18 cellular contexts compared by ENCODE assay signal in genomic region chr3:127492426-127492825, GRCh38.
DNase-seq lines count a peak whose midpoint lies in the region; ATAC-seq and TF ChIP-seq lines count a peak whose summit lies in the region.
"Had no signal": no experiment of that assay in that cellular context is flagged by ENCODE, and none has a peak within 500 bp of the region (broad histone marks: within the 10 kb centered on the region; RNA-seq: fewer than 3 reads in every experiment).

No MANE protein-coding gene starts in this region.

- H3K9ac ChIP-seq in PC-3 (ENCODE audit: low read length): no peak overlapping the region
- H3K9ac ChIP-seq: BLaER1 treated with 17β-estradiol and CSF1 and Interleukin-3, amounts not matched to agents 10 nM and 100 nM had no signal

- H3K27ac Mint-ChIP-seq in osteocyte (ENCODE audit: unreplicated experiment): no peak overlapping the region
- H3K27ac Mint-ChIP-seq: B cell; CD4-positive, CD25-positive, alpha-beta regulatory T cell; CD8-positive, alpha-beta memory T cell had no signal

- H3K9me3 ChIP-seq in right atrium auricular region (no peaks in the 10 kb centered on the region), right cardiac atrium (ENCODE audit: control insufficient read depth, low read length) (no peaks in the 10 kb centered on the region), esophagus muscularis mucosa (no peaks in the 10 kb centered on the region), PC-3 (ENCODE audit: low read length) (no peaks in the 10 kb centered on the region)

- H3K36me3 ChIP-seq in right atrium auricular region (no peaks in the 10 kb centered on the region), esophagus muscularis mucosa (no peaks in the 10 kb centered on the region), PC-3 (ENCODE audit: low read depth, low read length) (no peaks in the 10 kb centered on the region)
- H3K36me3 ChIP-seq: BLaER1 treated with 17β-estradiol and CSF1 and Interleukin-3, amounts not matched to agents 10 nM and 100 nM had no signal

- POLR2A ChIA-PET in PC-3 (lab: Charles Lee; ENCODE audit: unreplicated experiment): no interaction called here

- H3K4me2 ChIP-seq in PC-3 (ENCODE audit: low read length): no peak overlapping the region
- H3K4me2 ChIP-seq: BLaER1 treated with 17β-estradiol and CSF1 and Interleukin-3, amounts not matched to agents 10 nM and 100 nM had no signal

- BruUV-seq in PC-3 (replicated peaks; lab: Mats Ljungman, UMichigan): no TSS peak

- H3K9me2 ChIP-seq in PC-3 (replicated peaks; ENCODE audit: low read length): no peaks in the 10 kb centered on the region

- no peak overlapping the region for H2AFZ ChIP-seq in PC-3 (ENCODE audit: low read length)

- WGBS in right cardiac atrium: 81% methylated on average over 2 of the region's 2 CpGs
- no CpG with 5 or more reads among the region's 2 CpGs for WGBS in esophagus muscularis mucosa

- H3K27me3 Mint-ChIP-seq in osteocyte (ENCODE audit: unreplicated experiment): peaks cover 18% of the 10 kb centered on the region
- H3K27me3 Mint-ChIP-seq: CD4-positive, CD25-positive, alpha-beta regulatory T cell had no signal

- no peak overlapping the region for H3K4me3 ChIP-seq in right atrium auricular region
- no peak overlapping the region for H3K4me3 ChIP-seq in right cardiac atrium (ENCODE audit: low read length)
- no peak overlapping the region for H3K4me3 ChIP-seq in esophagus muscularis mucosa
- no peak overlapping the region for H3K4me3 ChIP-seq in PC-3 (ENCODE audit: low read length)
- H3K4me3 ChIP-seq: BLaER1 treated with 17β-estradiol and CSF1 and Interleukin-3, amounts not matched to agents 10 nM and 100 nM; GM12878 had no signal

- H3K4me1 ChIP-seq in right atrium auricular region (no peaks in the 10 kb centered on the region), right cardiac atrium (ENCODE audit: control insufficient read depth, insufficient read depth, low read length) (no peaks in the 10 kb centered on the region), esophagus muscularis mucosa (no peaks in the 10 kb centered on the region), PC-3 (ENCODE audit: insufficient read depth, low read length) (no peaks in the 10 kb centered on the region)

- H3K79me2 ChIP-seq in PC-3 (ENCODE audit: low read length): no peaks in the 10 kb centered on the region

- intact Hi-C loops in right cardiac atrium (cut with DNase I) (no loop called here), esophagus muscularis mucosa (cut with DNase I) (no loop called here), PC-3 (cut with micrococcal nuclease) (no loop called here)

- H3K27ac ChIP-seq in right atrium auricular region: no peak overlapping the region
- no peak overlapping the region for H3K27ac ChIP-seq in right cardiac atrium (ENCODE audit: low read length)
- H3K27ac ChIP-seq in esophagus muscularis mucosa (replicated peaks in 1 of 4): no peak overlapping the region
- H3K27ac ChIP-seq in PC-3 (ENCODE audit: low read length): no peak overlapping the region
- H3K27ac ChIP-seq: BLaER1 treated with 17β-estradiol and CSF1 and Interleukin-3, amounts not matched to agents 10 nM and 100 nM had no signal

- DNase-seq in right atrium auricular region (ENCODE audit: low spot score) (peak; percentile 9), right cardiac atrium (no peak), esophagus muscularis mucosa (ENCODE audit: extremely low spot score) (peak; percentile 85), osteocyte (ENCODE audit: extremely low spot score, unreplicated experiment) (peak; percentile 70), PC-3 (no peak), islet precursor cell (no peak)
- DNase-seq: CD4-positive, CD25-positive, alpha-beta regulatory T cell; CD8-positive, alpha-beta memory T cell; COR-L47; DMS 273 treated with DMSO at 0.1 percent for 48 hours; DMS53; DND-41; EL; HCEC 1CT; IMR-90 had no signal

- H3K27me3 ChIP-seq in right atrium auricular region (no peaks in the 10 kb centered on the region), right cardiac atrium (ENCODE audit: control insufficient read depth, insufficient read depth) (no peaks in the 10 kb centered on the region), esophagus muscularis mucosa (peaks cover 0 to 21% (median 0%) of the 10 kb centered on the region in 4 donors), PC-3 (ENCODE audit: low read length) (no peaks in the 10 kb centered on the region; the same call in 1 of the 2 replicates)
- H3K27me3 ChIP-seq: BLaER1 treated with 17β-estradiol and CSF1 and Interleukin-3, amounts not matched to agents 10 nM and 100 nM had no signal

- no peak for TF ChIP-seq EP300 in esophagus muscularis mucosa (IDR thresholded peaks at IDR 0.05)

- no peaks in the 10 kb centered on the region for H3K4me1 Mint-ChIP-seq in osteocyte (ENCODE audit: unreplicated experiment)
- H3K4me1 Mint-ChIP-seq: B cell; CD4-positive, CD25-positive, alpha-beta regulatory T cell; CD8-positive, alpha-beta memory T cell had no signal

- H3K36me3 Mint-ChIP-seq in osteocyte (ENCODE audit: unreplicated experiment): no peaks in the 10 kb centered on the region
- H3K36me3 Mint-ChIP-seq: CD4-positive, CD25-positive, alpha-beta regulatory T cell; CD8-positive, alpha-beta memory T cell had no signal

- H3K4me3 Mint-ChIP-seq in osteocyte (ENCODE audit: unreplicated experiment): no peak overlapping the region
- H3K4me3 Mint-ChIP-seq: B cell; CD4-positive, CD25-positive, alpha-beta regulatory T cell; CD8-positive, alpha-beta memory T cell had no signal

- ATAC-seq in right cardiac atrium: no peak
- no peak for ATAC-seq in PC-3
- ATAC-seq: GM12878 had no signal

- TF ChIP-seq POLR2A in esophagus muscularis mucosa (IDR thresholded peaks at IDR 0.05; ENCODE audit: low read depth): no peak

- no peaks in the 10 kb centered on the region for H4K20me1 ChIP-seq in PC-3 (ENCODE audit: low read length)
- H4K20me1 ChIP-seq: BLaER1 treated with 17β-estradiol and CSF1 and Interleukin-3, amounts not matched to agents 10 nM and 100 nM had no signal

- H3K9me3 Mint-ChIP-seq in osteocyte (ENCODE audit: unreplicated experiment): no peaks in the 10 kb centered on the region
- H3K9me3 Mint-ChIP-seq: CD4-positive, CD25-positive, alpha-beta regulatory T cell had no signal

- TF ChIP-seq CTCF in right atrium auricular region (IDR thresholded peaks at IDR 0.05): no peak
- no peak for TF ChIP-seq CTCF in esophagus muscularis mucosa (IDR thresholded peaks at IDR 0.05)
- TF ChIP-seq CTCF in osteocyte (IDR thresholded peaks at IDR 0.05): no peak
- no peak for TF ChIP-seq CTCF in PC-3 (conservative IDR thresholded peaks at IDR 0.05; ENCODE audit: low read depth, low read length)

- CTCF ChIA-PET in PC-3 (lab: Charles Lee): no interaction called here

- H3F3A ChIP-seq in PC-3 (ENCODE audit: low read length, unreplicated experiment): no peaks in the 10 kb centered on the region

Comparison
In these comparisons a context has a peak if more than half of its experiments do, and no peak if none do; other contexts are left out.
1. DNase-seq: peak in right atrium auricular region (single experiment), esophagus muscularis mucosa (single experiment) and osteocyte (single experiment); none in right cardiac atrium (0 of 3), PC-3 (single experiment) and islet precursor cell (single experiment).